In genomic region chr17:75034236-75034908, GRCh38 we compare ENCODE assay signal across 8 cellular contexts. TPM values are rescaled to one million over a fixed set of nuclear protein-coding genes. Genes with fewer than 3 reads are reported as not detected.
DNase-seq lines count a peak whose midpoint lies in the region; ATAC-seq, FAIRE-seq and TF ChIP-seq lines count a peak whose summit lies in the region.

No MANE protein-coding gene starts in this region.

- H3K4me3 ChIP-seq in GM06990 (replicated peaks; ENCODE audit: low read depth, low read length) (peak overlapping the region; percentile 74), ascending aorta (peak overlapping the region; percentile 76 to 79)

- intact Hi-C loops in ascending aorta (cut with DNase I) = loop anchor here (5.0 to 10.0 kb wide), 3 partner anchors 148 to 1230 kb away; partner anchors contain the start of genes CASKIN2, SUMO2, TSEN54 and UBALD2

- no peaks in the 10 kb centered on the region for H3K9me3 ChIP-seq in ascending aorta

- peaks cover 0 to 19% of the 10 kb centered on the region in 2 donors for H3K4me1 ChIP-seq in ascending aorta

- H3K27me3 ChIP-seq in GM06990 (replicated peaks; ENCODE audit: control insufficient read depth, insufficient read depth, low read length) = no peaks in the 10 kb centered on the region
- H3K27me3 ChIP-seq in ascending aorta = no peaks in the 10 kb centered on the region

- H3K36me3 ChIP-seq in GM06990 (ENCODE audit: control insufficient read depth, insufficient read depth, low read length) (peaks cover 1% of the 10 kb centered on the region), ascending aorta (peaks cover 12 to 15% of the 10 kb centered on the region in 2 donors)

- TF ChIP-seq CTCF in GM06990 (IDR thresholded peaks at IDR 0.05; ENCODE audit: insufficient read depth, low read length, poor library complexity, severe bottlenecking) = peak; percentile 19
- no peak for TF ChIP-seq CTCF in ascending aorta (IDR thresholded peaks at IDR 0.05)

- peak; percentile 45 for ATAC-seq in HG02798 (IDR thresholded peaks at IDR 0.05; ENCODE audit: poor library complexity, unreplicated experiment)

- FAIRE-seq in urothelium cell line (lab: Jason Lieb, UNC) = peak; percentile 80

- H3K27ac ChIP-seq in ascending aorta = peak overlapping the region; percentile 91 to 95

- peak; percentile 88 for DNase-seq in GM06990 (ENCODE audit: extremely low read depth, insufficient read length)
- peak; percentile 40 for DNase-seq in NCI-H187 treated with DMSO at 0.1 percent for 48 hours (lab: John Stamatoyannopoulos, UW)
- DNase-seq in T-helper 22 cell (ENCODE audit: low read depth) = peak; percentile 51
- DNase-seq in ascending aorta (ENCODE audit: low spot score in 2 of 2) = peak; percentile 69 to 95
- peak; percentile 65 for DNase-seq in hepatic stellate cell (ENCODE audit: low spot score)
- DNase-seq in putamen (ENCODE audit: low spot score) = peak; percentile 86
- peak; percentile 84 for DNase-seq in urothelium cell line (ENCODE audit: low spot score)

RNA-seq across cellular contexts. Expression of gene ATP5PD, which starts 12.4 kb away (rescaled TPM):
- 133 TPM for total RNA-seq in ascending aorta

RNA-seq across cellular contexts. Expression of gene KCTD2, which starts 12.7 kb away (rescaled TPM):
- 31.4 TPM for total RNA-seq in ascending aorta

RNA-seq across cellular contexts. Expression of gene MRPL58, which starts 21.9 kb away (rescaled TPM):
- total RNA-seq in ascending aorta = 14.5 TPM

RNA-seq across cellular contexts. Expression of gene CDR2L, which starts 46.9 kb away (rescaled TPM):
- total RNA-seq in ascending aorta = 54.7 TPM

RNA-seq across cellular contexts. Expression of gene SLC16A5, which starts 53.4 kb away (rescaled TPM):
- total RNA-seq in ascending aorta = 101 TPM

Comparison
In these comparisons a context has a peak if more than half of its experiments do, and no peak if none do; other contexts are left out.
1. Peak in every context shown above with its lines: DNase-seq, ATAC-seq, H3K4me3 ChIP-seq and H3K27ac ChIP-seq.